8 cellular contexts compared by ENCODE assay signal in genomic region chr11:27505781-27506180, GRCh38. TPM values are rescaled to one million over a fixed set of nuclear protein-coding genes. Genes with fewer than 3 reads are reported as not detected.
DNase-seq lines count a peak whose midpoint lies in the region; ATAC-seq and TF ChIP-seq lines count a peak whose summit lies in the region.

No MANE protein-coding gene starts in this region.

- peaks cover 29% of the 10 kb centered on the region for H3K36me3 Mint-ChIP-seq in activated CD4-positive, alpha-beta T cell treated with anti-CD3 and anti-CD28 coated beads for 36 hours (ENCODE audit: low read depth)

- TF ChIP-seq CTCF in brain microvascular endothelial cell (IDR thresholded peaks at IDR 0.05; ENCODE audit: low read depth, low read length, missing control alignments) = no peak

- H3K4me1 Mint-ChIP-seq in activated CD4-positive, alpha-beta T cell treated with anti-CD3 and anti-CD28 coated beads for 36 hours = peaks cover 36% of the 10 kb centered on the region

- H3K4me1 ChIP-seq in mononuclear cell (ENCODE audit: insufficient read depth, low read length) = peaks cover 27% of the 10 kb centered on the region

- ATAC-seq in activated CD4-positive, alpha-beta T cell treated with anti-CD3 and anti-CD28 coated beads for 36 hours = no peak
- ATAC-seq in HG03571 (IDR thresholded peaks at IDR 0.05; ENCODE audit: unreplicated experiment) = peak; percentile 1

- no peak for DNase-seq in activated CD4-positive, alpha-beta T cell treated with anti-CD3 and anti-CD28 coated beads for 36 hours
- DNase-seq in activated CD4-positive, alpha-beta T cell treated with anti-CD3 and anti-CD28 coated beads, Interleukin-2, amount 50 U/mL, for 48 hours = no peak
- DNase-seq in brain microvascular endothelial cell (no peak), amygdala (lab: John Stamatoyannopoulos, UW) (no peak), globus pallidus (ENCODE audit: low spot score) (no peak)
- no peak for DNase-seq in activated CD4-positive, CD25-positive, alpha-beta regulatory T cell (lab: John Stamatoyannopoulos, UW)

- H3K27ac Mint-ChIP-seq in activated CD4-positive, alpha-beta T cell treated with anti-CD3 and anti-CD28 coated beads for 36 hours = peak overlapping the region; percentile 99

- H3K9me3 ChIP-seq in mononuclear cell (ENCODE audit: low read depth, low read length) = no peaks in the 10 kb centered on the region

- intact Hi-C loops in activated CD4-positive, alpha-beta T cell treated with anti-CD3 and anti-CD28 coated beads for 36 hours (cut with DNase I, micrococcal nuclease) = loop anchor here (1.0 to 2.0 kb wide), 4 partner anchors 33 to 603 kb away; partner anchors contain the start of genes CCDC34 (in 2 of the 2), KIF18A (in 2 of the 2), METTL15 (in 2 of the 2) and LGR4 (in 1 of the 2)

- peak overlapping the region; percentile 93 for H3K27ac ChIP-seq in brain microvascular endothelial cell

- in situ Hi-C loops in brain microvascular endothelial cell (cut with HindIII; ENCODE audit: low pct_ligation_motif_present, low sequenced_read_pairs) = no loop called here

- no peaks in the 10 kb centered on the region for H3K27me3 Mint-ChIP-seq in activated CD4-positive, alpha-beta T cell treated with anti-CD3 and anti-CD28 coated beads for 36 hours

- peak overlapping the region; percentile 84 for H3K4me3 Mint-ChIP-seq in activated CD4-positive, alpha-beta T cell treated with anti-CD3 and anti-CD28 coated beads for 36 hours

- POLR2A ChIA-PET in activated CD4-positive, alpha-beta T cell treated with anti-CD3 and anti-CD28 coated beads for 36 hours (lab: Charles Lee) = no interaction called here

- H3K27me3 ChIP-seq in brain microvascular endothelial cell (replicated peaks) (no peaks in the 10 kb centered on the region), mononuclear cell (ENCODE audit: insufficient read depth, low read length) (no peaks in the 10 kb centered on the region)

- H3K36me3 ChIP-seq in brain microvascular endothelial cell (replicated peaks) = peaks cover 2% of the 10 kb centered on the region

- H3K4me3 ChIP-seq in brain microvascular endothelial cell (ENCODE audit: low read depth, low read length) (peak overlapping the region; percentile 99), mononuclear cell (ENCODE audit: low read length) (peak overlapping the region; percentile 77)

- CTCF ChIA-PET in activated CD4-positive, alpha-beta T cell treated with anti-CD3 and anti-CD28 coated beads for 36 hours (lab: Charles Lee) = interaction anchor here (0.7 to 1.4 kb wide), 2 partner anchors 8 to 9 kb away, joined by 3 to 5 read pairs; no protein-coding TSS in a partner anchor

- no peaks in the 10 kb centered on the region for H3K9me3 Mint-ChIP-seq in activated CD4-positive, alpha-beta T cell treated with anti-CD3 and anti-CD28 coated beads for 36 hours (ENCODE audit: low read depth)

RNA-seq across cellular contexts. Expression of gene LIN7C, which starts 0.8 kb away (rescaled TPM):
- 10 to 100 TPM; 16.1 to 19.2 TPM for total RNA-seq in activated CD4-positive, alpha-beta T cell treated with anti-CD3 and anti-CD28 coated beads for 36 hours
- 36.6 TPM for total RNA-seq in mononuclear cell

RNA-seq across cellular contexts. Expression of gene LGR4, which starts 33.2 kb away (rescaled TPM):
- under 1 TPM; 0.19 to 0.21 TPM for total RNA-seq in activated CD4-positive, alpha-beta T cell treated with anti-CD3 and anti-CD28 coated beads for 36 hours
- total RNA-seq in mononuclear cell = 2.3 TPM
